21 cellular contexts compared by ENCODE assay signal in the genomic region with DNA sequence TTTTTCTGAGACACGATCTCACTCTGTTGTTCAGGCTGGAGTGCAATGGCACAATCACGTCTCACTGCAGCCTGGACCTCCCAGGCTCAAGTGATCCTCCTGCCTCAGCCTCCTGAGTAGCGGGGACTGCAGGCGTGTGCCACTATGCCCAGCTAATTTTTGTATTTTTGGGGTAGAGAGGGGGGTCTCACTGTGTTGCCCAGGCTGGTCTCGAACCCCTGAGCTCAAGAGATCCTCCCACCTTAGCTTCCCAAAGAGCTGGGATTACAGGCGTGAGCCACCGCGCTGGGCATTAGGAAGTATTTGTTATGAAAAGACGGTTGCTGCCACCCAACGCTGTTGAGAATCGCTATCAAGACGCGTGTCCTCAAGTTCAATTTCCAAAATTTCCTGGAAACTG.
"Had no signal": no experiment of that assay in that cellular context is flagged by ENCODE, and none has a peak within 500 bp of the region (broad histone marks: within the 10 kb centered on the region; RNA-seq: fewer than 3 reads in every experiment).

No MANE protein-coding gene starts in this region.

- H3K36me3 ChIP-seq: colonic mucosa, lower lobe of right lung, suprapubic skin had no signal

- H3K4me3 ChIP-seq: body of pancreas, colonic mucosa, lower lobe of right lung, suprapubic skin had no signal

- H3K9me3 Mint-ChIP-seq: activated CD4-positive, alpha-beta T cell treated with anti-CD3 and anti-CD28 coated beads, Interleukin-2, amount 10 ng/mL, durations not matched to agents 24 days and 14 days; activated naive CD4-positive, alpha-beta T cell treated with anti-CD3 and anti-CD28 coated beads, Interleukin-2, amount 50 U/mL, for 72 hours; T-helper 1 cell treated with Interleukin-12 subunit alpha and Interleukin-12 subunit beta and Interleukin-4 antibody, amounts not matched to agents 30 μg/mL and 1 μg/mL, for 36 hours had no signal

- H3K9me3 ChIP-seq: body of pancreas, colonic mucosa, lower lobe of right lung, suprapubic skin had no signal

- H3K36me3 Mint-ChIP-seq: activated naive CD4-positive, alpha-beta T cell treated with anti-CD3 and anti-CD28 coated beads, Interleukin-2, amount 50 U/mL, for 72 hours had no signal

- H3K4me3 Mint-ChIP-seq: activated CD4-positive, alpha-beta T cell treated with anti-CD3 and anti-CD28 coated beads, Interleukin-2, amount 10 ng/mL, durations not matched to agents 24 days and 14 days; activated CD8-positive, alpha-beta T cell treated with anti-CD3 and anti-CD28 coated beads, Interleukin-2, amount 10 ng/mL, durations not matched to agents 7 days and 5 days; T-helper 1 cell treated with Interleukin-12 subunit alpha and Interleukin-12 subunit beta and Interleukin-4 antibody, amounts not matched to agents 30 μg/mL and 1 μg/mL, for 36 hours had no signal

- H3K27ac ChIP-seq: body of pancreas, colonic mucosa, lower lobe of right lung, suprapubic skin had no signal

- H3K4me1 ChIP-seq: colonic mucosa, lower lobe of right lung had no signal

- DNase-seq: activated CD4-positive, alpha-beta T cell treated with anti-CD3 and anti-CD28 coated beads, Interleukin-2, amount 10 ng/mL, durations not matched to agents 24 days and 14 days; activated CD4-positive, CD25-positive, alpha-beta regulatory T cell; activated CD8-positive, alpha-beta memory T cell treated with anti-CD3 and anti-CD28 coated beads, Interleukin-2, amount 50 U/mL, for 4 hours; activated CD8-positive, alpha-beta T cell treated with anti-CD3 and anti-CD28 coated beads, Interleukin-2, amount 10 ng/mL, durations not matched to agents 7 days and 5 days; activated effector memory CD4-positive, alpha-beta T cell treated with anti-CD3 and anti-CD28 coated beads, Interleukin-2, amount 50 U/mL, for 16 hours; activated T-cell treated with anti-CD3 and anti-CD28 coated beads, Interleukin-2, amount 50 U/mL, for 48 hours; amniotic stem cell; body of pancreas; caudate nucleus; colonic mucosa; effector CD4-positive, alpha-beta T cell; hypothalamus; left colon; lower lobe of right lung; midbrain; stimulated activated CD4-positive, alpha-beta T cell treated with anti-CD3 and anti-CD28 coated beads, Interleukin-4, amount 100 ng/mL, for 4 hours; stimulated activated CD8-positive, alpha-beta memory T cell treated with anti-CD3 and anti-CD28 coated beads, Interleukin-4, amount 100 ng/mL, for 48 hours; stimulated activated naive CD4-positive, alpha-beta T cell treated with Interleukin-2 at 50 U/mL for 16 hours had no signal

- H3K27ac Mint-ChIP-seq: activated CD4-positive, alpha-beta T cell treated with anti-CD3 and anti-CD28 coated beads, Interleukin-2, amount 10 ng/mL, durations not matched to agents 24 days and 14 days; activated CD8-positive, alpha-beta T cell treated with anti-CD3 and anti-CD28 coated beads, Interleukin-2, amount 10 ng/mL, durations not matched to agents 7 days and 5 days; activated naive CD4-positive, alpha-beta T cell treated with anti-CD3 and anti-CD28 coated beads, Interleukin-2, amount 50 U/mL, for 72 hours; T-helper 1 cell treated with Interleukin-12 subunit alpha and Interleukin-12 subunit beta and Interleukin-4 antibody, amounts not matched to agents 30 μg/mL and 1 μg/mL, for 36 hours had no signal
